8 cellular contexts compared by ENCODE assay signal in the genomic region with DNA sequence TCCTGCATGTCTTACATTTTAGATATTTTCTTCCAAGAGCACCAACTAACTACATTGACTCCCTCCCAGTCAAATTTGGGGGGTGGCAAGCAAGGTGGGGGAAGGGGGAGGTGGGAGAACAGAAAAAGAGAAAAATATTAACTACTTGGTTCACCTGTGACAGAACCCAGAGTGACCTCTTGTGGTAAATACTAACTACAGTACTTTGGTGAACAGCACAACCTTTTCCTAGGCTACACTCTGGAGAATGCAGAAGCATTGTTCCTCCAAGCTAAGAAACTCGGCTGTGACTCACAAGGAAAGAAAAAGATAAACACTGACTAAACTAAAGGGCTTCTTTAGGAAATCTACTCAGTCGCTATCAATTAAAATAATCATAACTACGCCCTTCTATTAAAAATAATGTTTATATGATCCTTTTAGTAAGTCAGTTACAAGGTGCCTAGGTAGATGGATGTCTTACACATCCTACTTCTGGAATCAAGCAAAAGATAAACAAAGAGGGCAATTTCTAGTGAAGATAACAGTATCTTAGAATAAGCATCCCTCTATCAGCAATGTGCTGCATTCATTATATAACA. TPM values are rescaled to one million over a fixed set of nuclear protein-coding genes. Genes with fewer than 3 reads are reported as not detected.
A peak's percentile ranks its signal among the peaks of the same experiment; 100 is the strongest.
DNase-seq lines count a peak whose midpoint lies in the region; ATAC-seq, FAIRE-seq and TF ChIP-seq lines count a peak whose summit lies in the region.

No MANE protein-coding gene starts in this region.

- no peak for ATAC-seq in GM21515 (IDR thresholded peaks at IDR 0.05; ENCODE audit: unreplicated experiment)
- no peak for ATAC-seq in Right ventricle myocardium inferior
- ATAC-seq in activated naive CD4-positive, alpha-beta T cell treated with anti-CD3 and anti-CD28 coated beads, Interleukin-2, amount 50 U/mL, for 72 hours = no peak

- FAIRE-seq in D721Med (lab: Jason Lieb, UNC) (peak; percentile 6), keratinocyte (lab: Jason Lieb, UNC) (peak; percentile 71)

- H3K4me3 ChIP-seq in LNCaP clone FGC (ENCODE audit: low read depth, low read length) = no peak overlapping the region
- H3K4me3 ChIP-seq in SK-N-SH (ENCODE audit: low read depth in 2 of 2, low read length in 1 of 2) = no peak overlapping the region
- no peak overlapping the region for H3K4me3 ChIP-seq in keratinocyte (ENCODE audit: control insufficient read depth in 2 of 3, extremely low read depth in 1 of 3, insufficient read depth in 2 of 3, low read depth in 1 of 3, low read length in 3 of 3)

- POLR2A ChIA-PET in SK-N-SH (lab: Yijun Ruan, JAX) = no interaction called here

- dilution Hi-C loops in keratinocyte (cut with MboI; ENCODE audit: extremely low pct_ligation_motif_present, low sequenced_read_pairs) = no loop called here

- TF ChIP-seq RAD21 in SK-N-SH (IDR thresholded peaks at IDR 0.05; ENCODE audit: low read length) = peak; percentile 80

- no peak overlapping the region for H3K27ac Mint-ChIP-seq in activated naive CD4-positive, alpha-beta T cell treated with anti-CD3 and anti-CD28 coated beads, Interleukin-2, amount 50 U/mL, for 72 hours

- H3K36me3 Mint-ChIP-seq in activated naive CD4-positive, alpha-beta T cell treated with anti-CD3 and anti-CD28 coated beads, Interleukin-2, amount 50 U/mL, for 72 hours = no peaks in the 10 kb centered on the region

- no peak overlapping the region for H3K27ac ChIP-seq in SK-N-SH (ENCODE audit: low read depth in 2 of 2, low read length in 1 of 2)
- H3K27ac ChIP-seq in keratinocyte (ENCODE audit: control insufficient read depth, insufficient read depth, low read length) = no peak overlapping the region

- H3K4me1 ChIP-seq in SK-N-SH (ENCODE audit: control insufficient read depth in 1 of 2, insufficient read depth in 2 of 2, low read depth in 1 of 2, low read length in 1 of 2) (peaks cover 0 to 1% of the 10 kb centered on the region in 2 experiments; a peak in 2 of 4 replicates), keratinocyte (ENCODE audit: control insufficient read depth, extremely low read depth, insufficient read depth, low read length) (no peaks in the 10 kb centered on the region)

- WGBS in SK-N-SH (ENCODE audit: low lambda C conversion rate) = 5% methylated on average over 3 of the region's 3 CpGs

- H4K20me1 ChIP-seq in SK-N-SH (ENCODE audit: insufficient read depth) (no peaks in the 10 kb centered on the region), keratinocyte (ENCODE audit: control insufficient read depth, extremely low read depth, insufficient read depth, low read length) (no peaks in the 10 kb centered on the region)

- intact Hi-C loops in Right ventricle myocardium inferior (cut with DNase I) = no loop called here

- no peaks in the 10 kb centered on the region for H3F3A ChIP-seq in SK-N-SH (replicated peaks; ENCODE audit: insufficient read depth)

- CTCF ChIA-PET in SK-N-SH (lab: Yijun Ruan, JAX) = interaction anchor here (0.5 to 1.4 kb wide), 9 partner anchors 8 to 885 kb away, joined by 3 to 5 read pairs (median 3); no protein-coding TSS in a partner anchor

- H3K9me3 Mint-ChIP-seq in activated naive CD4-positive, alpha-beta T cell treated with anti-CD3 and anti-CD28 coated beads, Interleukin-2, amount 50 U/mL, for 72 hours = no peaks in the 10 kb centered on the region

- H3K36me3 ChIP-seq in SK-N-SH (replicated peaks in 1 of 2; ENCODE audit: control insufficient read depth in 1 of 2, insufficient read depth in 2 of 2, low read length in 1 of 2) (no peaks in the 10 kb centered on the region), keratinocyte (ENCODE audit: control insufficient read depth in 2 of 2, extremely low read depth in 1 of 2, insufficient read depth in 2 of 2, low read length in 2 of 2) (no peaks in the 10 kb centered on the region)

- H3K9ac ChIP-seq in SK-N-SH (no peak overlapping the region), keratinocyte (ENCODE audit: control insufficient read depth, extremely low read depth, insufficient read depth, low read length) (no peak overlapping the region)

- peaks cover 17% of the 10 kb centered on the region for H3K27me3 ChIP-seq in SK-N-SH (ENCODE audit: insufficient read depth)
- H3K27me3 ChIP-seq in keratinocyte (ENCODE audit: control insufficient read depth, extremely low read depth, insufficient read depth, low read length) = peaks cover 15% of the 10 kb centered on the region

- DNase-seq in D721Med (ENCODE audit: insufficient read length, low spot score) (no peak), LNCaP clone FGC (ENCODE audit: low read depth) (no peak), SK-N-SH (peak; percentile 35), keratinocyte (ENCODE audit: low read depth, low spot score) (peak; percentile 15), occipital lobe (lab: John Stamatoyannopoulos, UW) (no peak), Right ventricle myocardium inferior (ENCODE audit: missing footprints) (no peak)
- no peak for DNase-seq in activated naive CD4-positive, alpha-beta T cell treated with anti-CD3 and anti-CD28 coated beads, Interleukin-2, amount 50 U/mL, for 72 hours (ENCODE audit: low spot score in 2 of 2)

- H2AFZ ChIP-seq in SK-N-SH (ENCODE audit: low read depth) (no peak overlapping the region), keratinocyte (ENCODE audit: control insufficient read depth, low read length) (no peak overlapping the region)

- no peaks in the 10 kb centered on the region for H3K9me1 ChIP-seq in keratinocyte (ENCODE audit: control insufficient read depth, extremely low read depth, insufficient read depth, low read length)

- no peaks in the 10 kb centered on the region for H3K9me2 ChIP-seq in SK-N-SH

- H3K9me3 ChIP-seq in SK-N-SH (no peaks in the 10 kb centered on the region), keratinocyte (ENCODE audit: control insufficient read depth, low read depth, low read length) (no peaks in the 10 kb centered on the region)

- peak; percentile 56 for TF ChIP-seq CTCF in D721Med (IDR thresholded peaks at IDR 0.05; ENCODE audit: insufficient read depth, missing control alignments)
- TF ChIP-seq CTCF in LNCaP clone FGC (IDR thresholded peaks at IDR 0.05; ENCODE audit: control insufficient read depth, extremely low read depth, insufficient read depth) = peak; percentile 71
- peak; percentile 62 for TF ChIP-seq CTCF in SK-N-SH (IDR thresholded peaks at IDR 0.05)
- TF ChIP-seq CTCF in keratinocyte (optimal IDR thresholded peaks at IDR 0.05 in 1 of 3, IDR thresholded peaks at IDR 0.05 in 1 of 3, conservative IDR thresholded peaks at IDR 0.05 in 1 of 3; ENCODE audit: extremely low read depth in 1 of 3, insufficient read depth in 2 of 3, low read length in 3 of 3) = peak; percentile 35 to 55 (median 40)

- H3K79me2 ChIP-seq in SK-N-SH (ENCODE audit: insufficient read depth) = no peaks in the 10 kb centered on the region
- no peaks in the 10 kb centered on the region for H3K79me2 ChIP-seq in keratinocyte (ENCODE audit: control insufficient read depth, insufficient read depth, low read length)

- H3K4me2 ChIP-seq in SK-N-SH (no peak overlapping the region), keratinocyte (ENCODE audit: control insufficient read depth, extremely low read depth, insufficient read depth, low read depth, low read length) (no peak overlapping the region)

- no peak for TF ChIP-seq EP300 in SK-N-SH (IDR thresholded peaks at IDR 0.05; ENCODE audit: borderline replicate concordance in 1 of 2, low read depth in 1 of 2, low read length in 1 of 2)

TF ChIP-seq in SK-N-SH, 30 proteins besides CTCF, POLR2A, EP300 and RAD21:
- peak; percentile 70 for TF ChIP-seq SMC3 (IDR thresholded peaks at IDR 0.05; ENCODE audit: low read depth, low read length)
- no peak for TF ChIP-seq TCF12 (IDR thresholded peaks at IDR 0.05)

RNA-seq across cellular contexts. Expression of a gene that starts 5.4 kb away (rescaled TPM):
- polyA plus RNA-seq in SK-N-SH (2012; rRNA removed) (not detected in 2 replicates), keratinocyte (0.02 to 0.04 TPM (median 0.03 TPM) in 3 replicates)
- not detected in 2 replicates for polyA plus RNA-seq in SK-N-SH (2012; cell fraction: cytosol; rRNA removed)
- not detected in 2 replicates for polyA plus RNA-seq in SK-N-SH (2012; cell fraction: nucleus; rRNA removed)
- not detected for polyA plus RNA-seq in keratinocyte (2011; ENCODE audit: low read depth)
- polyA plus RNA-seq in keratinocyte (2011; cell fraction: cytosol; rRNA removed) = 0.01 and 0.06 TPM in 2 replicates
- polyA plus RNA-seq in keratinocyte (2011; cell fraction: nucleus; rRNA removed) = 0.10 and 0.19 TPM in 2 replicates
- polyA plus RNA-seq in keratinocyte (2012; ENCODE audit: low replicate concordance) = not detected in 2 replicates
- 0.22 to 0.36 TPM in 2 of 3 replicates, not detected in the other for polyA minus RNA-seq in keratinocyte
- not detected for polyA minus RNA-seq in keratinocyte (2011; cell fraction: cytosol; rRNA and poly(A)+ RNA removed)
- polyA minus RNA-seq in keratinocyte (2011; cell fraction: nucleus; rRNA and poly(A)+ RNA removed) = 0.21 and 1.6 TPM in 2 replicates
- total RNA-seq in occipital lobe (23.9 TPM), Right ventricle myocardium inferior (not detected)
- total RNA-seq in activated naive CD4-positive, alpha-beta T cell treated with anti-CD3 and anti-CD28 coated beads, Interleukin-2, amount 50 U/mL, for 72 hours = not detected

Comparison
In these comparisons a context has a peak if more than half of its experiments do, and no peak if none do; other contexts are left out.
1. DNase-seq: peak in SK-N-SH (single experiment) and keratinocyte (single experiment); none in D721Med (single experiment), LNCaP clone FGC (single experiment), occipital lobe (single experiment), Right ventricle myocardium inferior (single experiment) and activated naive CD4-positive, alpha-beta T cell treated with anti-CD3 and anti-CD28 coated beads, Interleukin-2, amount 50 U/mL, for 72 hours (0 of 2).
2. RNA of a gene that starts 5.4 kb away (total RNA-seq): 23.9 TPM in occipital lobe (single experiment); not detected in Right ventricle myocardium inferior (single experiment) and not detected in activated naive CD4-positive, alpha-beta T cell treated with anti-CD3 and anti-CD28 coated beads, Interleukin-2, amount 50 U/mL, for 72 hours; every median in the first group is over 10 times any median in the second.
3. Peak in every context shown above with its lines, with median percentiles within 50 percentile points of each other: CTCF ChIP-seq.